ENCODE assay signal across 15 cellular contexts in the genomic region with DNA sequence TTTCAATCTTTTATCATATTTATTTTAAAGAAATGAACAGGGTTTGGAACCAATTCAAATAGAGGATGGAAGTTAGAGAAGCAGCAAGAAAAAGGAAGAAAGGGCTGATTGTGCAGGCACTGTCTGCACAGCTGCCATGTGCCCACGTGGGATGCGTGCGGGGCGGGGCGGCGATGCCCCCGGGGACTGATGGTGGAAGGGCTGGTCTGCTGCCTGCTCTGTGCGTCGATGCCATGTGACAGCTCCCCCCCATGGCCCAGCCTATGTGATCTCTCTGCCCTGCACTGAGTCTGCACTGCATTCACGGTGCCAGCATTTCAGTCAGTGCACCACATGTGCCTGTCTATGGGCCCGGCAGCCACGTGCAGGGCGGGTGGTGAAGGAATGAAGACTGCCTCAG.
DNase-seq lines count a peak whose midpoint lies in the region; ATAC-seq, FAIRE-seq and TF ChIP-seq lines count a peak whose summit lies in the region.
"Had no signal": no experiment of that assay in that cellular context is flagged by ENCODE, and none has a peak within 500 bp of the region (broad histone marks: within the 10 kb centered on the region; RNA-seq: fewer than 3 reads in every experiment).

No MANE protein-coding gene starts in this region.

- no peak overlapping the region for H3K4me3 Mint-ChIP-seq in activated CD4-positive, alpha-beta T cell treated with anti-CD3 and anti-CD28 coated beads, Interleukin-2, amount 10 ng/mL, durations not matched to agents 7 days and 5 days
- H3K4me3 Mint-ChIP-seq in activated B cell treated with CpG ODN at 0.5 μM for 24 hours: peak overlapping the region; percentile 68

- peaks cover 6% of the 10 kb centered on the region for H3K9me3 Mint-ChIP-seq in activated CD4-positive, alpha-beta T cell treated with anti-CD3 and anti-CD28 coated beads, Interleukin-2, amount 10 ng/mL, durations not matched to agents 7 days and 5 days
- H3K9me3 Mint-ChIP-seq in activated B cell treated with CpG ODN at 0.5 μM for 24 hours: no peaks in the 10 kb centered on the region
- H3K9me3 Mint-ChIP-seq: T-cell had no signal

- no peaks in the 10 kb centered on the region for H3K27me3 ChIP-seq in spleen (replicated peaks in 1 of 7)
- H3K27me3 ChIP-seq: esophagus squamous epithelium, thyroid gland had no signal

- peaks cover 62% of the 10 kb centered on the region for H3K36me3 Mint-ChIP-seq in activated CD4-positive, alpha-beta T cell treated with anti-CD3 and anti-CD28 coated beads, Interleukin-2, amount 10 ng/mL, durations not matched to agents 7 days and 5 days (ENCODE audit: low read depth)
- H3K36me3 Mint-ChIP-seq in activated B cell treated with CpG ODN at 0.5 μM for 24 hours (ENCODE audit: low read depth): peaks cover 29% of the 10 kb centered on the region

- ATAC-seq in activated B cell treated with CpG ODN at 0.5 μM for 24 hours (ENCODE audit: low read depth) (peak; percentile 91), GM21717 (IDR thresholded peaks at IDR 0.05; ENCODE audit: unreplicated experiment) (no peak), HG03095 (IDR thresholded peaks at IDR 0.05; ENCODE audit: unreplicated experiment) (no peak)
- ATAC-seq: T-cell had no signal

- peaks cover 88% of the 10 kb centered on the region for H3K4me1 Mint-ChIP-seq in activated CD4-positive, alpha-beta T cell treated with anti-CD3 and anti-CD28 coated beads, Interleukin-2, amount 10 ng/mL, durations not matched to agents 7 days and 5 days
- peaks cover 78% of the 10 kb centered on the region for H3K4me1 Mint-ChIP-seq in activated B cell treated with CpG ODN at 0.5 μM for 24 hours

- H3K27me3 Mint-ChIP-seq in activated CD4-positive, alpha-beta T cell treated with anti-CD3 and anti-CD28 coated beads, Interleukin-2, amount 10 ng/mL, durations not matched to agents 7 days and 5 days: no peaks in the 10 kb centered on the region
- no peaks in the 10 kb centered on the region for H3K27me3 Mint-ChIP-seq in activated B cell treated with CpG ODN at 0.5 μM for 24 hours
- H3K27me3 Mint-ChIP-seq: T-cell had no signal

- peak; percentile 15 for FAIRE-seq in frontal cortex (lab: Jason Lieb, UNC)

- intact Hi-C loops in activated B cell treated with CpG ODN at 0.5 μM for 24 hours (cut with micrococcal nuclease) (loop anchor here (1.0 to 5.0 kb wide), 6 partner anchors 15 to 301 kb away; a partner anchor contains a TSS), spleen (cut with DNase I; ENCODE audit: low total_unique reads) (no loop called here)

- DNase-seq in activated CD4-positive, alpha-beta T cell treated with anti-CD3 and anti-CD28 coated beads, Interleukin-2, amount 10 ng/mL, durations not matched to agents 7 days and 5 days: no peak
- DNase-seq in activated CD4-positive, alpha-beta T cell treated with anti-CD3 and anti-CD28 coated beads for 4 hours: no peak
- DNase-seq in activated B cell treated with CpG ODN at 0.5 μM for 24 hours (peak; percentile 86), frontal cortex (ENCODE audit: low spot score in 2 of 2) (peak; percentile 51 to 75), spleen (peak; percentile 95), DMS53 (lab: John Stamatoyannopoulos, UW) (no peak)
- DNase-seq: activated CD4-positive, alpha-beta T cell treated with anti-CD3 and anti-CD28 coated beads, Interleukin-2, amount 50 U/mL, for 48 hours; esophagus squamous epithelium; NCI-H1105; NCI-H446 treated with DMSO at 0.1 percent for 48 hours; T-cell; thyroid gland had no signal

- WGBS in spleen, 5 donors: 57 to 80% (median 72%) methylated on average over 13 of the region's 13 CpGs

- CTCF ChIA-PET in activated CD4-positive, alpha-beta T cell treated with anti-CD3 and anti-CD28 coated beads, Interleukin-2, amount 10 ng/mL, durations not matched to agents 7 days and 5 days (lab: Charles Lee): interaction anchor here (1.9 kb wide), 1 partner anchor 20 kb away, joined by 4 read pairs; no protein-coding TSS in a partner anchor
- CTCF ChIA-PET in activated B cell treated with CpG ODN at 0.5 μM for 24 hours (lab: Charles Lee): interaction anchor here (0.6 to 2.3 kb wide), 4 partner anchors 12 to 99 kb away, joined by 3 to 5 read pairs (median 3); no protein-coding TSS in a partner anchor

- no peak for TF ChIP-seq POLR2A in spleen (IDR thresholded peaks at IDR 0.05)

- no peaks in the 10 kb centered on the region for H3K9me3 ChIP-seq in spleen
- H3K9me3 ChIP-seq: esophagus squamous epithelium, thyroid gland had no signal

- peaks cover 11 to 55% (median 34%) of the 10 kb centered on the region in 6 donors for H3K4me1 ChIP-seq in spleen
- H3K4me1 ChIP-seq: thyroid gland had no signal

- POLR2A ChIA-PET in activated CD4-positive, alpha-beta T cell treated with anti-CD3 and anti-CD28 coated beads, Interleukin-2, amount 10 ng/mL, durations not matched to agents 7 days and 5 days (lab: Charles Lee): no interaction called here
- POLR2A ChIA-PET in activated B cell treated with CpG ODN at 0.5 μM for 24 hours (lab: Charles Lee): interaction anchor here (0.5 to 9.0 kb wide), 11 partner anchors 15 to 195 kb away, joined by 3 to 80 read pairs (median 4); a partner anchor contains a TSS

- H3K27ac ChIP-seq in spleen: peak overlapping the region in 1 of 8 donors; percentile 13
- H3K27ac ChIP-seq: coronary artery, esophagus squamous epithelium, thyroid gland had no signal

- H3K27ac Mint-ChIP-seq in activated CD4-positive, alpha-beta T cell treated with anti-CD3 and anti-CD28 coated beads, Interleukin-2, amount 10 ng/mL, durations not matched to agents 7 days and 5 days: peak overlapping the region; percentile 70
- peak overlapping the region; percentile 85 for H3K27ac Mint-ChIP-seq in activated B cell treated with CpG ODN at 0.5 μM for 24 hours

- H3K4me3 ChIP-seq in spleen: no peak overlapping the region
- H3K4me3 ChIP-seq: coronary artery, esophagus squamous epithelium, thyroid gland had no signal

- peaks cover 0 to 60% (median 15%) of the 10 kb centered on the region in 6 donors for H3K36me3 ChIP-seq in spleen

- TF ChIP-seq CTCF in activated B cell treated with CpG ODN at 0.5 μM for 24 hours (IDR thresholded peaks at IDR 0.05) (no peak), spleen (IDR thresholded peaks at IDR 0.05 in 8 of 11, conservative IDR thresholded peaks at IDR 0.05 in 3 of 11) (no peak)

Comparison
In these comparisons a context has a peak if more than half of its experiments do, and no peak if none do; other contexts are left out.
1. DNase-seq: peak in activated B cell treated with CpG ODN at 0.5 μM for 24 hours (single experiment), frontal cortex (2 of 2) and spleen (single experiment); none in activated CD4-positive, alpha-beta T cell treated with anti-CD3 and anti-CD28 coated beads, Interleukin-2, amount 10 ng/mL, durations not matched to agents 7 days and 5 days (single experiment), activated CD4-positive, alpha-beta T cell treated with anti-CD3 and anti-CD28 coated beads for 4 hours (0 of 2) and DMS53 (single experiment).